ENCODE assay signal across 8 cellular contexts in the genomic region with DNA sequence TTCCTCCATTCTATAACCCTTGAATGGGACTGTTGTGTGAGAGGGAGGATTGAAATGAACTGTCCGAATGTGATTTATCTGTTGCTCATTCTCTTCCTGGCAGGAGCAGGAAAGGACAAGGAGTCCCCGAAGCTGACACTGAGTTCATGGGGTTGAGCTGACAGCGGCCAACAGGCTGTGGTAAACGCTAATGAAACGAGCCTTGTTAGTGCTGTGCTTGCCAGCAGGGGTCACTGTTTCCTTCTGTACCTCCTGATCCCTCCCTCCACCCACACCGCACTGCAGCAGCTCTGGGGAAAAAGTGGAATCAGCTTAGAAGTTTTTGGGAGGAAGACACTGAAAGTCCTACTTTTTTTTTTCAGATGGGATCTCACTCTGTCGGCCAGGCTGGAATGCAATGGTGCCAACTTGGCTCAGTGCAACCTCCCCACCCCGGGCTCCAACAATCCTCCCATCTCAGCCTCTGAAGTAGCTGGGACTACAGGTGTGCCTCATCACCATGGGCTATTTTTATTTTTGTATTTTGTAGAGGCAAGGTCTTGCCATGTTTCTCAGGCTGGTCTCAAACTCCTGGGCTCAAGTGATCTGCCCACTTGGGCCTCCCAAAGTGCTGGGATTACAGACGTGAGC. TPM values are rescaled to one million over a fixed set of nuclear protein-coding genes. Genes with fewer than 3 reads are reported as not detected.
DNase-seq lines count a peak whose midpoint lies in the region; ATAC-seq and TF ChIP-seq lines count a peak whose summit lies in the region.

No MANE protein-coding gene starts in this region.

- no peak overlapping the region for H3K27ac Mint-ChIP-seq in activated T-helper 17 cell treated with anti-CD3 and anti-CD28 coated beads, Interleukin-2, amount 50 U/mL, for 72 hours

- no peaks in the 10 kb centered on the region for H3K36me3 Mint-ChIP-seq in activated T-helper 17 cell treated with anti-CD3 and anti-CD28 coated beads, Interleukin-2, amount 50 U/mL, for 72 hours (ENCODE audit: low read depth)

- TF ChIP-seq CTCF in A673 (conservative IDR thresholded peaks at IDR 0.05; ENCODE audit: low read depth, low read length) (peak; percentile 79), Panc1 (IDR thresholded peaks at IDR 0.05) (peak; percentile 93), testis (IDR thresholded peaks at IDR 0.05) (peak; percentile 21 to 78 (median 67))

- no peaks in the 10 kb centered on the region for H3K4me1 Mint-ChIP-seq in activated T-helper 17 cell treated with anti-CD3 and anti-CD28 coated beads, Interleukin-2, amount 50 U/mL, for 72 hours

- H3K36me3 ChIP-seq in A673 (ENCODE audit: insufficient read depth, low read length, poor library complexity, severe bottlenecking) (no peaks in the 10 kb centered on the region), Panc1 (ENCODE audit: control insufficient read depth, insufficient read depth, low read length) (no peaks in the 10 kb centered on the region), testis (ENCODE audit: low read depth, missing control alignments) (no peaks in the 10 kb centered on the region)

- no peaks in the 10 kb centered on the region for H3K9me3 ChIP-seq in A673 (ENCODE audit: low read depth, low read length, poor library complexity, severe bottlenecking)
- H3K9me3 ChIP-seq in Panc1 (ENCODE audit: control insufficient read depth, insufficient read depth, low read depth, low read length) = no peaks in the 10 kb centered on the region
- no peaks in the 10 kb centered on the region for H3K9me3 ChIP-seq in testis

- no peak overlapping the region for H3K4me3 Mint-ChIP-seq in activated T-helper 17 cell treated with anti-CD3 and anti-CD28 coated beads, Interleukin-2, amount 50 U/mL, for 72 hours

- H3K4me1 ChIP-seq in A673 (ENCODE audit: insufficient read depth, low read length, poor library complexity, severe bottlenecking) = no peaks in the 10 kb centered on the region
- no peaks in the 10 kb centered on the region for H3K4me1 ChIP-seq in Panc1 (ENCODE audit: control insufficient read depth, insufficient read depth, low read length)
- peaks cover 3% of the 10 kb centered on the region for H3K4me1 ChIP-seq in testis

- no peak for TF ChIP-seq POLR2A in testis (IDR thresholded peaks at IDR 0.05)

- peak; percentile 75 for DNase-seq in A673 (ENCODE audit: low spot score)
- DNase-seq in HCEC 1CT = peak; percentile 3
- peak; percentile 58 for DNase-seq in Panc1 (ENCODE audit: low read depth, low spot score)
- peak; percentile 28 for DNase-seq in foreskin melanocyte
- peak in 50 of 56 donors; percentile 1 to 88 (median 49) for DNase-seq in nucleus accumbens (lab: John Stamatoyannopoulos, UW)
- DNase-seq in testis = peak; percentile 88
- no peak for DNase-seq in GF-D8 (lab: John Stamatoyannopoulos, UW)

- H3K9me3 Mint-ChIP-seq in activated T-helper 17 cell treated with anti-CD3 and anti-CD28 coated beads, Interleukin-2, amount 50 U/mL, for 72 hours = no peaks in the 10 kb centered on the region

- in situ Hi-C loops in Panc1 (cut with HindIII; ENCODE audit: low pct_unique_long_range_greater_than_20kb, low sequenced_read_pairs) = no loop called here

- peak; percentile 92 for ATAC-seq in Panc1
- ATAC-seq in activated T-helper 17 cell treated with anti-CD3 and anti-CD28 coated beads, Interleukin-2, amount 50 U/mL, for 72 hours (replicated peaks) = peak; percentile 87

- no peak overlapping the region for H3K4me3 ChIP-seq in A673 (ENCODE audit: low read depth, low read length, poor library complexity, severe bottlenecking)
- H3K4me3 ChIP-seq in Panc1 (ENCODE audit: low read depth in 2 of 2, low read length in 2 of 2) = no peak overlapping the region
- H3K4me3 ChIP-seq in testis = no peak overlapping the region

- CTCF ChIA-PET in A673 (lab: Charles Lee) (interaction anchor here (0.7 kb wide), 1 partner anchor 858 kb away, joined by 6 read pairs; no protein-coding TSS in a partner anchor), Panc1 (lab: Charles Lee) (interaction anchor here (0.5 to 1.4 kb wide), 5 partner anchors 85 to 220 kb away, joined by 4 to 7 read pairs (median 4); no protein-coding TSS in a partner anchor)

- intact Hi-C loops in A673 (cut with micrococcal nuclease; ENCODE audit: unreplicated experiment) = loop anchor here (5.0 kb wide), 1 partner anchor 322 kb away; no protein-coding TSS in a partner anchor
- intact Hi-C loops in Panc1 (cut with micrococcal nuclease; ENCODE audit: unreplicated experiment) = loop anchor here (5.0 kb wide), 1 partner anchor 87 kb away; no protein-coding TSS in a partner anchor
- intact Hi-C loops in testis (cut with DNase I; ENCODE audit: low total_unique reads) = loop anchor here (10.0 kb wide), 1 partner anchor 90 kb away; no protein-coding TSS in a partner anchor

- BruUV-seq in A673 (replicated peaks; lab: Mats Ljungman, UMichigan) (no TSS peak), Panc1 (replicated peaks; lab: Mats Ljungman, UMichigan) (no TSS peak)

- H3K27ac ChIP-seq in A673 (ENCODE audit: low read depth, low read length, poor library complexity, severe bottlenecking) (no peak overlapping the region), Panc1 (ENCODE audit: low read length) (no peak overlapping the region), testis (no peak overlapping the region)

- WGBS in testis, 2 donors = 21 to 27% methylated on average over 9 of the region's 9 CpGs

- POLR2A ChIA-PET in A673 (lab: Charles Lee; ENCODE audit: low non-redundant PET) = interaction anchor here (0.6 kb wide), 1 partner anchor 699 kb away, joined by 4 read pairs; no protein-coding TSS in a partner anchor
- POLR2A ChIA-PET in Panc1 (lab: Charles Lee) = no interaction called here

- no peaks in the 10 kb centered on the region for H3K27me3 ChIP-seq in A673 (replicated peaks; ENCODE audit: insufficient read depth, low read depth, low read length, poor library complexity)
- no peaks in the 10 kb centered on the region for H3K27me3 ChIP-seq in Panc1 (ENCODE audit: control insufficient read depth, insufficient read depth, low read length)
- no peaks in the 10 kb centered on the region for H3K27me3 ChIP-seq in testis

- no peaks in the 10 kb centered on the region for H3K27me3 Mint-ChIP-seq in activated T-helper 17 cell treated with anti-CD3 and anti-CD28 coated beads, Interleukin-2, amount 50 U/mL, for 72 hours

RNA-seq across cellular contexts. Expression of gene ZNF761, which starts 6.7 kb away (rescaled TPM):
- 12.0 and 13.1 TPM in 2 replicates for total RNA-seq in A673 (2021)
- total RNA-seq in Panc1 (2021; ENCODE audit: unreplicated experiment) = 21.8 TPM
- polyA plus RNA-seq in Panc1 (2012; ENCODE audit: insufficient read length) = 10.4 TPM
- 10 to 100 TPM; 10.9 to 14.2 TPM for total RNA-seq in activated T-helper 17 cell treated with anti-CD3 and anti-CD28 coated beads, Interleukin-2, amount 50 U/mL, for 72 hours
- 10 to 100 TPM; 11.2 to 15.9 TPM for total RNA-seq in testis
- 6.4 TPM for polyA plus RNA-seq in testis (ENCODE audit: insufficient read depth, low read depth, low replicate concordance)

RNA-seq across cellular contexts. Expression of gene ZNF765, which starts 30.1 kb away (rescaled TPM):
- total RNA-seq in A673 (2021) (7.3 and 10.4 TPM in 2 replicates), Panc1 (2021; ENCODE audit: unreplicated experiment) (15.3 TPM), testis (10 to 100 TPM; 21.9 to 22.4 TPM)
- polyA plus RNA-seq in Panc1 (2012; ENCODE audit: insufficient read length) = 5.5 TPM
- 10 to 100 TPM in 1 of 2 donors, 1 to 10 TPM in 1; 8.4 to 15.8 TPM for total RNA-seq in activated T-helper 17 cell treated with anti-CD3 and anti-CD28 coated beads, Interleukin-2, amount 50 U/mL, for 72 hours
- 6.5 TPM for polyA plus RNA-seq in testis (ENCODE audit: insufficient read depth, low read depth, low replicate concordance)

RNA-seq across cellular contexts. Expression of gene ZNF813, which starts 42.5 kb away (rescaled TPM):
- total RNA-seq in A673 (2021) (5.6 and 8.0 TPM in 2 replicates), Panc1 (2021; ENCODE audit: unreplicated experiment) (9.6 TPM), testis (1 to 10 TPM; 4.6 to 4.8 TPM)
- 2.8 TPM for polyA plus RNA-seq in Panc1 (2012; ENCODE audit: insufficient read length)
- 1 to 10 TPM; 3.4 to 8.4 TPM for total RNA-seq in activated T-helper 17 cell treated with anti-CD3 and anti-CD28 coated beads, Interleukin-2, amount 50 U/mL, for 72 hours
- polyA plus RNA-seq in testis (ENCODE audit: insufficient read depth, low read depth, low replicate concordance) = 2.0 TPM

RNA-seq across cellular contexts. Expression of gene ZNF525, which starts 59.6 kb away (rescaled TPM):
- total RNA-seq in A673 (2021) = 8.7 and 9.2 TPM in 2 replicates
- 23.4 TPM for total RNA-seq in Panc1 (2021; ENCODE audit: unreplicated experiment)
- 7.2 TPM for polyA plus RNA-seq in Panc1 (2012; ENCODE audit: insufficient read length)
- total RNA-seq in activated T-helper 17 cell treated with anti-CD3 and anti-CD28 coated beads, Interleukin-2, amount 50 U/mL, for 72 hours = 10 to 100 TPM; 12.0 to 24.8 TPM
- 10 to 100 TPM; 18.8 to 27.3 TPM for total RNA-seq in testis
- polyA plus RNA-seq in testis (ENCODE audit: insufficient read depth, low read depth, low replicate concordance) = 14.0 TPM
